22 cellular contexts compared by ENCODE assay signal in the genomic region with DNA sequence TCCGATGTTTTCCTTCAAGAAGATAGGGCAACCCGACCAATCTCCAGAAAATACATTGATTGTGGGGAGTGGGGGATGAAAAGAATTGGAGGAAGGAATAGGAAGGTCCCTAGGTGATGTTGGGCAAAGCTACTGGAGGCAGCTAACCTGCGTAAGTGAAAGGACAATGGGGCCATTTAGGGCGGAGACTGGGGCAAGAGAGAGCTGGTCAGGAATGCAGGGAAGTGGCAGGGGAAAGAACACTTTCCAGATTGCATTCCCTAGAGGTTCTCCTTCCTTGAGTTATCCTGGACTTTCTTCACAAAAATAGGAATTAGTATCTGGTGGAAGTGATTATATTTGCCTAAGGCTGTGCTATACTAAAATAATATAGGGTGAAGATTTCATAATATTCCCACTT.
"Had no signal": no experiment of that assay in that cellular context is flagged by ENCODE, and none has a peak within 500 bp of the region (broad histone marks: within the 10 kb centered on the region; RNA-seq: fewer than 3 reads in every experiment).

No MANE protein-coding gene starts in this region.

- DNase-seq: activated B cell treated with CpG ODN at 0.5 μM for 24 hours; activated CD4-positive, alpha-beta T cell treated with anti-CD3 and anti-CD28 coated beads for 4 hours; activated CD4-positive, alpha-beta T cell treated with anti-CD3 and anti-CD28 coated beads, Interleukin-2, amount 50 U/mL, for 48 hours; activated effector memory CD4-positive, alpha-beta T cell treated with Interleukin-2 at 50 U/mL for 16 hours; activated naive CD4-positive, alpha-beta T cell treated with anti-CD3 and anti-CD28 coated beads, Interleukin-2, amount 10 ng/mL, durations not matched to agents 7 days and 5 days; activated T-cell treated with anti-CD3 and anti-CD28 coated beads, Interleukin-2, amount 50 U/mL, for 48 hours; amygdala; effector CD8-positive, alpha-beta T cell; glutamatergic neuron; hippocampal formation; right lobe of liver; small intestine; stimulated activated CD4-positive, alpha-beta T cell treated with anti-CD3 and anti-CD28 coated beads, Interleukin-2, amount 100 ng/mL, for 48 hours; stimulated activated CD8-positive, alpha-beta memory T cell treated with anti-CD3 and anti-CD28 coated beads, Interleukin-4, amount 100 ng/mL, for 48 hours; stimulated activated naive B cell treated with anti-CD40 and anti-IgM and Interleukin-4, amounts not matched to agents 10 μg/mL and 1 μg/mL and 100 μg/mL, for 72 hours; T1000; testis had no signal

- ATAC-seq: esophagus mucosa; right lobe of liver; stimulated activated naive B cell treated with anti-CD40 and anti-IgM and Interleukin-4, amounts not matched to agents 10 μg/mL and 1 μg/mL and 100 μg/mL, for 72 hours had no signal

- H3K4me3 ChIP-seq: cardiac muscle cell, right lobe of liver, testis had no signal

- H3K79me2 ChIP-seq: parathyroid adenoma had no signal

- H3K27me3 ChIP-seq: cardiac muscle cell, neutrophil, right lobe of liver, testis had no signal

- H2AFZ ChIP-seq: parathyroid adenoma had no signal

- FAIRE-seq: frontal cortex, small intestine had no signal

- H3K4me1 ChIP-seq: parathyroid adenoma, right lobe of liver, testis had no signal

- H3K27ac ChIP-seq: cardiac muscle cell, neutrophil, parathyroid adenoma, right lobe of liver, testis had no signal

- H3K9me3 ChIP-seq: neutrophil, right lobe of liver, testis had no signal

- H3K36me3 ChIP-seq: cardiac muscle cell, neutrophil, right lobe of liver had no signal

- H3K9ac ChIP-seq: parathyroid adenoma had no signal
